Comparison of ENCODE assay signal across 22 cellular contexts in the genomic region with DNA sequence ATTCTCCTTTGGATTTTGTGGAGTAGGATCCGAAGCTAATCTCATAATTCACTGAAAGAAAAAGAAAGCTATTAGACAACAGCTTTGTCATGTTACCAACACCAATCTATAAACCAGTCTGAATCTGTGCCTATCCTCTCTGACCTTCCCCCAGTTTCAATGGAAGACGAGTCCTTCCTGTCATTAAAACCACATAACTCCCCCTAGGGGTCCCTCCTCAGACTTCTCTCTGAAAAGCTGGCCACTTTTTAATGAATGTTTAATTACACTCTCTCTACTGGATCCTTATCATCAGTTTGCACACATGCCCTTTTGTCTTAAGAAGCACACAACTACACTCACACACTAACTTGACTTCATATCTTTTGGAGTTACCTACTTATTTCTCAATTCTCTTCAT.
DNase-seq lines count a peak whose midpoint lies in the region; TF ChIP-seq lines count a peak whose summit lies in the region.
"Had no signal": no experiment of that assay in that cellular context is flagged by ENCODE, and none has a peak within 500 bp of the region (broad histone marks: within the 10 kb centered on the region; RNA-seq: fewer than 3 reads in every experiment).

No MANE protein-coding gene starts in this region.

- H3K9me3 ChIP-seq in neural progenitor cell (ENCODE audit: low read depth) = no peaks in the 10 kb centered on the region
- H3K9me3 ChIP-seq: BLaER1 treated with 17β-estradiol and CSF1 and Interleukin-3, amounts not matched to agents 10 nM and 100 nM; Caco-2 had no signal

- no peaks in the 10 kb centered on the region for H3K36me3 Mint-ChIP-seq in neural progenitor cell
- H3K36me3 Mint-ChIP-seq: CD4-positive, alpha-beta memory T cell had no signal

- H3K4me3 ChIP-seq in neural progenitor cell = no peak overlapping the region
- H3K4me3 ChIP-seq: BLaER1 treated with 17β-estradiol and CSF1 and Interleukin-3, amounts not matched to agents 10 nM and 100 nM had no signal

- H3K9ac ChIP-seq in neural progenitor cell = no peak overlapping the region
- H3K9ac ChIP-seq: BLaER1 treated with 17β-estradiol and CSF1 and Interleukin-3, amounts not matched to agents 10 nM and 100 nM; KMS-11 had no signal

- no peaks in the 10 kb centered on the region for H3K4me1 ChIP-seq in neural progenitor cell
- H3K4me1 ChIP-seq: BLaER1 treated with 17β-estradiol and CSF1 and Interleukin-3, amounts not matched to agents 10 nM and 100 nM; Caco-2 had no signal

- H3K27me3 Mint-ChIP-seq in neural progenitor cell (ENCODE audit: insufficient read depth, low read depth) = no peaks in the 10 kb centered on the region

- H3K4me3 Mint-ChIP-seq in neural progenitor cell = no peak overlapping the region
- H3K4me3 Mint-ChIP-seq: CD4-positive, alpha-beta memory T cell had no signal

- H3F3A ChIP-seq in neural progenitor cell (ENCODE audit: low read depth) = no peaks in the 10 kb centered on the region

- TF ChIP-seq CTCF in neural progenitor cell (IDR thresholded peaks at IDR 0.05) = no peak
- TF ChIP-seq CTCF in GM10266 (IDR thresholded peaks at IDR 0.05; ENCODE audit: control insufficient read depth, insufficient read depth, low read depth, missing control alignments) = no peak

- DNase-seq in DMS 273 (lab: John Stamatoyannopoulos, UW; ENCODE audit: unreplicated experiment) (peak; percentile 13), DMS 273 treated with DMSO at 0.1 percent for 48 hours (lab: John Stamatoyannopoulos, UW) (no peak), NCI-H69 (lab: John Stamatoyannopoulos, UW) (peak; percentile 32), foreskin melanocyte (peak; percentile 1), neural progenitor cell (ENCODE audit: low spot score) (peak; percentile 11), GM10266 (ENCODE audit: extremely low spot score) (no peak), T-helper 1 cell (no peak)
- no peak for DNase-seq in stimulated activated CD4-positive, alpha-beta T cell treated with anti-CD3 and anti-CD28 coated beads, Interleukin-2, amount 100 ng/mL, for 24 hours
- DNase-seq: ACHN; Caco-2; CD4-positive, alpha-beta memory T cell; DMS153; GOT3; MV-4-11; NCI-H1694 treated with DMSO at 0.1 percent for 48 hours; NCI-H2081 treated with DMSO at 0.1 percent for 48 hours; NCI-H2171 treated with DMSO at 0.1 percent for 48 hours; NCI-H524 treated with DMSO at 0.1 percent for 48 hours; NK-92 treated with Interleukin-12 subunit alpha and Interleukin-12 subunit beta, amount 100 ng/mL, for 24 hours had no signal

- H3K9me3 Mint-ChIP-seq in neural progenitor cell = peaks cover 3% of the 10 kb centered on the region

- H3K4me2 ChIP-seq in neural progenitor cell = no peak overlapping the region
- H3K4me2 ChIP-seq: BLaER1 treated with 17β-estradiol and CSF1 and Interleukin-3, amounts not matched to agents 10 nM and 100 nM; KMS-11 had no signal

- no peak overlapping the region for H3K27ac ChIP-seq in neural progenitor cell
- H3K27ac ChIP-seq: 22Rv1; BLaER1 treated with 17β-estradiol and CSF1 and Interleukin-3, amounts not matched to agents 10 nM and 100 nM; KMS-11 had no signal

- H3K27me3 ChIP-seq in neural progenitor cell = no peaks in the 10 kb centered on the region
- H3K27me3 ChIP-seq: BLaER1 treated with 17β-estradiol and CSF1 and Interleukin-3, amounts not matched to agents 10 nM and 100 nM had no signal

- no peaks in the 10 kb centered on the region for H3K4me1 Mint-ChIP-seq in neural progenitor cell
- H3K4me1 Mint-ChIP-seq: CD4-positive, alpha-beta memory T cell had no signal

- no peaks in the 10 kb centered on the region for H4K20me1 ChIP-seq in neural progenitor cell (ENCODE audit: low read depth)
- H4K20me1 ChIP-seq: BLaER1 treated with 17β-estradiol and CSF1 and Interleukin-3, amounts not matched to agents 10 nM and 100 nM had no signal

- no peak overlapping the region for H3K27ac Mint-ChIP-seq in neural progenitor cell
- H3K27ac Mint-ChIP-seq: CD4-positive, alpha-beta memory T cell had no signal

- no peaks in the 10 kb centered on the region for H3K36me3 ChIP-seq in neural progenitor cell
- H3K36me3 ChIP-seq: BLaER1 treated with 17β-estradiol and CSF1 and Interleukin-3, amounts not matched to agents 10 nM and 100 nM had no signal

- no peak overlapping the region for H2AFZ ChIP-seq in neural progenitor cell (replicated peaks)

- H3K79me2 ChIP-seq in neural progenitor cell (ENCODE audit: low read depth) = no peaks in the 10 kb centered on the region

Comparison
In these comparisons a context has a peak if more than half of its experiments do, and no peak if none do; other contexts are left out.
1. DNase-seq: peak in DMS 273 (single experiment), NCI-H69 (single experiment), foreskin melanocyte (single experiment) and neural progenitor cell (single experiment); none in DMS 273 treated with DMSO at 0.1 percent for 48 hours (single experiment), GM10266 (single experiment), stimulated activated CD4-positive, alpha-beta T cell treated with anti-CD3 and anti-CD28 coated beads, Interleukin-2, amount 100 ng/mL, for 24 hours (0 of 2) and T-helper 1 cell (0 of 5).